In the genomic region with DNA sequence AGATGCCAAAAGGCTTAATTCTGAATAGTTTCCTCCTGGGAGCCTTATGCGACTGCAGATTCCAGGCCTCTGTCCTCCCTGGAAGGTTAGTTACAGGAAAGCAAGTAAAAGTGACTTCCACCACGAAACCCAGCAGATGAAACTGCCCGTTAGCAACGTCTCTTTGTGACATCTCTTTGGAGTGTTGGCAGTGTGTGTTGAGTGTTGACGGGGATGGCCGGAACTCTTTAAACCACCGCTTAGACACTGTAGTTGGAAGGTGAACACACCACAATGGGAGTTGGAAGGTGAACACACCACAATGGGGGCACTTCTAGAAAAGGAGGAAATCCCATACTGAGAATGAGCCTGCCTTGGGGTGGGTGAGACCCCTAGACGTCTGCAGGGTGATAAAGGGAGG, we compare ENCODE assay signal across 11 cellular contexts. TPM values are rescaled to one million over a fixed set of nuclear protein-coding genes. Genes with fewer than 3 reads are reported as not detected.
DNase-seq lines count a peak whose midpoint lies in the region; ATAC-seq and TF ChIP-seq lines count a peak whose summit lies in the region.
"Had no signal": no experiment of that assay in that cellular context is flagged by ENCODE, and none has a peak within 500 bp of the region (broad histone marks: within the 10 kb centered on the region; RNA-seq: fewer than 3 reads in every experiment).

No MANE protein-coding gene starts in this region.

- H3K4me1 Mint-ChIP-seq in IgD-negative memory B cell (peaks cover 12 to 50% (median 28%) of the 10 kb centered on the region in 3 donors), natural killer cell (peaks cover 67 to 72% of the 10 kb centered on the region in 2 donors)

- no peaks in the 10 kb centered on the region for H3K36me3 Mint-ChIP-seq in IgD-negative memory B cell
- no peaks in the 10 kb centered on the region for H3K36me3 Mint-ChIP-seq in natural killer cell

- no peaks in the 10 kb centered on the region for H4K20me1 ChIP-seq in hepatocyte (ENCODE audit: insufficient read depth, poor library complexity, severe bottlenecking)

- H3K27me3 Mint-ChIP-seq in IgD-negative memory B cell (peaks cover 41% of the 10 kb centered on the region), natural killer cell (ENCODE audit: low read depth in 2 of 2) (peaks cover 0 to 6% of the 10 kb centered on the region in 2 donors)

- H3K4me1 ChIP-seq in hepatocyte (ENCODE audit: insufficient read depth): no peaks in the 10 kb centered on the region

- H3K4me3 ChIP-seq in hepatocyte: no peak overlapping the region

- DNase-seq in COLO668 (lab: John Stamatoyannopoulos, UW; ENCODE audit: unreplicated experiment) (peak; percentile 32), natural killer cell (peak; percentile 56), germinal center (ENCODE audit: low spot score) (no peak), hepatocyte (ENCODE audit: low spot score) (no peak)
- peak; percentile 74 for DNase-seq in activated effector memory CD4-positive, alpha-beta T cell treated with anti-CD3 and anti-CD28 coated beads, Interleukin-2, amount 50 U/mL, for 16 hours
- DNase-seq: DND-41, NCI-H1105 had no signal

- no peak overlapping the region for H2AFZ ChIP-seq in hepatocyte

- H3K79me2 ChIP-seq in hepatocyte: no peaks in the 10 kb centered on the region

- peaks cover 46% of the 10 kb centered on the region for H3K27me3 ChIP-seq in hepatocyte

- intact Hi-C loops in natural killer cell (cut with micrococcal nuclease): loop anchor here (1.0 to 2.0 kb wide), 2 partner anchors 11 to 16 kb away; no protein-coding TSS in a partner anchor

- H3K9me3 ChIP-seq in hepatocyte (ENCODE audit: low read depth): no peaks in the 10 kb centered on the region

- H3K9me2 ChIP-seq in hepatocyte (replicated peaks; ENCODE audit: insufficient read depth): no peaks in the 10 kb centered on the region

- 90% methylated on average over 8 of the region's 8 CpGs for WGBS in hepatocyte (ENCODE audit: low lambda C conversion rate, missing lambda C conversion rate)

- TF ChIP-seq CTCF in natural killer cell (IDR thresholded peaks at IDR 0.05) (no peak), hepatocyte (IDR thresholded peaks at IDR 0.05; ENCODE audit: poor library complexity) (no peak)

- no peak overlapping the region for H3K4me2 ChIP-seq in hepatocyte

- H3K9me3 Mint-ChIP-seq in IgD-negative memory B cell (peaks cover 0 to 4% (median 0%) of the 10 kb centered on the region in 3 donors), natural killer cell (no peaks in the 10 kb centered on the region)

- H3K27ac ChIP-seq in hepatocyte: no peak overlapping the region

- no peaks in the 10 kb centered on the region for H3K36me3 ChIP-seq in hepatocyte (replicated peaks; ENCODE audit: insufficient read depth, low read depth)

- peak; percentile 64 to 66 (median 65) for ATAC-seq in natural killer cell
- ATAC-seq in GM18502 (IDR thresholded peaks at IDR 0.05; ENCODE audit: poor library complexity, unreplicated experiment): no peak
- no peak for ATAC-seq in GM21423 (IDR thresholded peaks at IDR 0.05; ENCODE audit: unreplicated experiment)

- peak overlapping the region; percentile 19 to 96 (median 83) for H3K4me3 Mint-ChIP-seq in IgD-negative memory B cell
- peak overlapping the region; percentile 98 for H3K4me3 Mint-ChIP-seq in natural killer cell

- H3K27ac Mint-ChIP-seq in IgD-negative memory B cell (peak overlapping the region in 1 of 3 donors; percentile 59), natural killer cell (peak overlapping the region; percentile 100)

RNA-seq across cellular contexts. Expression of gene SKAP1, which starts 0.9 kb away (rescaled TPM):
- polyA plus RNA-seq in IgD-negative memory B cell (11.5 TPM), hepatocyte (1.4 and 4.1 TPM in 2 replicates)
- total RNA-seq in natural killer cell (100 to 1,000 TPM; 168 to 227 (median 190) TPM), hepatocyte (1.8 and 3.0 TPM in 2 replicates)
- polyA plus RNA-seq: keratinocyte had no signal

Comparison
In these comparisons a context has a peak if more than half of its experiments do, and no peak if none do; other contexts are left out.
1. DNase-seq: peak in COLO668 (single experiment), activated effector memory CD4-positive, alpha-beta T cell treated with anti-CD3 and anti-CD28 coated beads, Interleukin-2, amount 50 U/mL, for 16 hours (single experiment) and natural killer cell (single experiment); none in germinal center (single experiment) and hepatocyte (single experiment).
2. ATAC-seq: peak in natural killer cell (3 of 3); none in GM18502 (single experiment) and GM21423 (single experiment).
3. RNA of gene SKAP1, which starts 0.9 kb away (total RNA-seq): 168 to 227 TPM in natural killer cell; 1.8 to 3.0 TPM in hepatocyte; every median in the first group is over 10 times any median in the second.